18 cellular contexts compared by ENCODE assay signal in the genomic region with DNA sequence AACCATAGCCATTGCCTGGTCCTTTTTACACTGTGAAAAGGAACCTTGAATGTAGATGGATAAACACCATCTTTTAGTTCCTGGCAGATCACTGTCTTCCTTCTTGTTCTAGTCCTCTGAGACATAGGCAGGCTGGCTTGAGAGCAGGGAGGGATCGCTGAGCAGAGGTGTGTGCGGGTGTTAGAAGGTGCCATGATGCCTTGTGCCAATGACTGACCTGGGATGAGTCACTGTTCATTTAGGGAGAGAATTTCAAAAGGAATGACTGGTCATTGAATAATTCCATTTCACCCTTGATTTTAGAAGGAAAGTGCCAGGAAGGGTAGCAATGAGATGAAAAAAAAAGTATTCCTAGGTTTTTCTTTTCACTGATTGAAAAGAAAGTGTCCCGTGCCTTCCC.
"Had no signal": no experiment of that assay in that cellular context is flagged by ENCODE, and none has a peak within 500 bp of the region (broad histone marks: within the 10 kb centered on the region; RNA-seq: fewer than 3 reads in every experiment).

No MANE protein-coding gene starts in this region.

- H3K4me1 Mint-ChIP-seq: naive thymus-derived CD4-positive, alpha-beta T cell had no signal

- DNase-seq: activated CD4-positive, alpha-beta T cell treated with anti-CD3 and anti-CD28 coated beads for 1 hour; activated CD4-positive, alpha-beta T cell treated with anti-CD3 and anti-CD28 coated beads, Interleukin-2, amount 50 U/mL, for 48 hours; activated gamma-delta T cell; activated T-cell treated with anti-CD3 and anti-CD28 coated beads, Interleukin-2, amount 50 U/mL, for 4 hours; caudate nucleus; effector CD8-positive, alpha-beta T cell; hypothalamus; left cardiac atrium; naive thymus-derived CD4-positive, alpha-beta T cell; stimulated activated CD4-positive, alpha-beta T cell treated with anti-CD3 and anti-CD28 coated beads, Interleukin-2, amount 100 ng/mL, for 24 hours; stimulated activated naive CD4-positive, alpha-beta T cell treated with Interleukin-2 at 50 U/mL for 16 hours; upper lobe of left lung had no signal

- H3K27ac ChIP-seq: coronary artery, suprapubic skin, upper lobe of left lung had no signal

- H3K4me3 ChIP-seq: coronary artery, lung, suprapubic skin, upper lobe of left lung had no signal

- H3K36me3 Mint-ChIP-seq: activated naive CD8-positive, alpha-beta T cell; naive thymus-derived CD4-positive, alpha-beta T cell had no signal

- H3K4me3 Mint-ChIP-seq: activated naive CD8-positive, alpha-beta T cell; activated T-cell treated with anti-CD3 and anti-CD28 coated beads, Interleukin-2, amount 50 U/mL, for 4 hours; naive thymus-derived CD4-positive, alpha-beta T cell; T-helper 2 cell treated with Interferon-gamma antibody and Interleukin-4, amounts not matched to agents 5 μg/mL and 100 μg/mL, for 36 hours had no signal

- ATAC-seq: activated T-cell treated with anti-CD3 and anti-CD28 coated beads, Interleukin-2, amount 50 U/mL, for 4 hours; left cardiac atrium; naive thymus-derived CD4-positive, alpha-beta T cell; sciatic nerve had no signal

- H3K9me3 Mint-ChIP-seq: activated T-cell treated with anti-CD3 and anti-CD28 coated beads, Interleukin-2, amount 50 U/mL, for 4 hours; T-helper 2 cell treated with Interferon-gamma antibody and Interleukin-4, amounts not matched to agents 5 μg/mL and 100 μg/mL, for 36 hours had no signal

- H3K27ac Mint-ChIP-seq: activated naive CD8-positive, alpha-beta T cell; naive thymus-derived CD4-positive, alpha-beta T cell; T-helper 2 cell treated with Interferon-gamma antibody and Interleukin-4, amounts not matched to agents 5 μg/mL and 100 μg/mL, for 36 hours had no signal
